In genomic region chr6:100453701-100454521, GRCh38 we compare ENCODE assay signal across 19 cellular contexts. TPM values are rescaled to one million over a fixed set of nuclear protein-coding genes. Genes with fewer than 3 reads are reported as not detected.
DNase-seq lines count a peak whose midpoint lies in the region; ATAC-seq and TF ChIP-seq lines count a peak whose summit lies in the region.
"Had no signal": no experiment of that assay in that cellular context is flagged by ENCODE, and none has a peak within 500 bp of the region (broad histone marks: within the 10 kb centered on the region; RNA-seq: fewer than 3 reads in every experiment).

No MANE protein-coding gene starts in this region.

- no peak overlapping the region for H3K9ac ChIP-seq in neural cell (ENCODE audit: low read length)
- H3K9ac ChIP-seq: parathyroid adenoma had no signal

- H2AFZ ChIP-seq in neural cell (ENCODE audit: low read depth, low read length): no peak overlapping the region
- H2AFZ ChIP-seq: parathyroid adenoma had no signal

- TF ChIP-seq CTCF in C4-2B (conservative IDR thresholded peaks at IDR 0.05) (no peak), neural cell (IDR thresholded peaks at IDR 0.05; ENCODE audit: poor library complexity, severe bottlenecking) (no peak), GM13977 (IDR thresholded peaks at IDR 0.05; ENCODE audit: extremely low read depth, insufficient read depth, missing control alignments) (no peak)

- H3K9me2 ChIP-seq in neural cell (ENCODE audit: insufficient read depth, low read length): no peaks in the 10 kb centered on the region

- H3K27me3 Mint-ChIP-seq in stimulated activated naive CD8-positive, alpha-beta T cell treated with anti-CD3 and anti-CD28 coated beads, Interleukin-15, amount 100 ng/mL, for 72 hours: no peaks in the 10 kb centered on the region
- H3K27me3 Mint-ChIP-seq in effector memory CD8-positive, alpha-beta T cell: peaks cover 0 to 29% of the 10 kb centered on the region in 2 donors
- H3K27me3 Mint-ChIP-seq: brain had no signal

- DNase-seq in MG63: peak; percentile 34
- DNase-seq in KG1 (lab: John Stamatoyannopoulos, UW): no peak
- DNase-seq in stimulated activated naive CD8-positive, alpha-beta T cell treated with anti-CD3 and anti-CD28 coated beads, Interleukin-15, amount 100 ng/mL, for 72 hours: no peak
- no peak for DNase-seq in GM13977 (ENCODE audit: low spot score)
- no peak for DNase-seq in effector memory CD8-positive, alpha-beta T cell
- DNase-seq: activated CD4-positive, alpha-beta memory T cell treated with anti-CD3 and anti-CD28 coated beads, Interleukin-2, amount 10 ng/mL, durations not matched to agents 7 days and 5 days; activated gamma-delta T cell treated with Interleukin-2 at 50 U/mL for 16 hours; HCEC 1CT; heart right ventricle; NCI-H1092 treated with DMSO at 0.1 percent for 48 hours; NCI-H446 treated with DMSO at 0.1 percent for 48 hours; stimulated activated CD8-positive, alpha-beta memory T cell treated with anti-CD3 and anti-CD28 coated beads, Interleukin-4, amount 100 ng/mL, for 48 hours; T-helper 9 cell; upper lobe of right lung had no signal

- no peak overlapping the region for H3K4me2 ChIP-seq in neural cell (ENCODE audit: low read length)

- H3F3A ChIP-seq in neural cell (ENCODE audit: insufficient read depth, low read length, poor library complexity, severe bottlenecking): no peaks in the 10 kb centered on the region

- H3K4me1 Mint-ChIP-seq in stimulated activated naive CD8-positive, alpha-beta T cell treated with anti-CD3 and anti-CD28 coated beads, Interleukin-15, amount 100 ng/mL, for 72 hours: peaks cover 20% of the 10 kb centered on the region
- H3K4me1 Mint-ChIP-seq in effector memory CD8-positive, alpha-beta T cell (ENCODE audit: low read depth in 2 of 2): peaks cover 0 to 10% of the 10 kb centered on the region in 2 donors

- H3K36me3 ChIP-seq in MG63: peaks cover 26% of the 10 kb centered on the region
- no peaks in the 10 kb centered on the region for H3K36me3 ChIP-seq in neural cell (ENCODE audit: insufficient read depth, low read length)
- H3K36me3 ChIP-seq: heart right ventricle, upper lobe of right lung had no signal

- H3K27me3 ChIP-seq in MG63: no peaks in the 10 kb centered on the region
- H3K27me3 ChIP-seq in neural cell (ENCODE audit: insufficient read depth, low read depth, low read length): peaks cover 100% of the 10 kb centered on the region

- no peaks in the 10 kb centered on the region for H3K79me2 ChIP-seq in neural cell (replicated peaks; ENCODE audit: insufficient read depth, low read length)
- H3K79me2 ChIP-seq: parathyroid adenoma had no signal

- H3K4me3 Mint-ChIP-seq in stimulated activated naive CD8-positive, alpha-beta T cell treated with anti-CD3 and anti-CD28 coated beads, Interleukin-15, amount 100 ng/mL, for 72 hours: no peak overlapping the region
- no peak overlapping the region for H3K4me3 Mint-ChIP-seq in effector memory CD8-positive, alpha-beta T cell
- H3K4me3 Mint-ChIP-seq: activated CD4-positive, alpha-beta memory T cell treated with anti-CD3 and anti-CD28 coated beads, Interleukin-2, amount 10 ng/mL, durations not matched to agents 7 days and 5 days had no signal

- no peaks in the 10 kb centered on the region for H4K20me1 ChIP-seq in neural cell (ENCODE audit: insufficient read depth)

- peak overlapping the region in 1 of 2 donors; percentile 65 for H3K27ac Mint-ChIP-seq in stimulated activated naive CD8-positive, alpha-beta T cell treated with anti-CD3 and anti-CD28 coated beads, Interleukin-15, amount 100 ng/mL, for 72 hours
- H3K27ac Mint-ChIP-seq in effector memory CD8-positive, alpha-beta T cell: no peak overlapping the region
- H3K27ac Mint-ChIP-seq: brain had no signal

- ATAC-seq in esophagus mucosa: peak; percentile 20
- no peak for ATAC-seq in stimulated activated naive CD8-positive, alpha-beta T cell treated with anti-CD3 and anti-CD28 coated beads, Interleukin-15, amount 100 ng/mL, for 72 hours
- no peak for ATAC-seq in effector memory CD8-positive, alpha-beta T cell (replicated peaks)
- ATAC-seq: heart right ventricle, upper lobe of right lung had no signal

- peaks cover 7% of the 10 kb centered on the region for H3K36me3 Mint-ChIP-seq in effector memory CD8-positive, alpha-beta T cell (ENCODE audit: insufficient read depth)

- H3K9me3 ChIP-seq in MG63: 0 out of 2 replicates have a peak, but pooled peaks cover 7% of the 10 kb centered on the region
- no peaks in the 10 kb centered on the region for H3K9me3 ChIP-seq in neural cell (ENCODE audit: low read length)
- H3K9me3 ChIP-seq: heart right ventricle, upper lobe of right lung had no signal

- TF ChIP-seq EP300 in neural cell (conservative IDR thresholded peaks at IDR 0.05; ENCODE audit: poor library complexity, severe bottlenecking): no peak

- H3K4me3 ChIP-seq in MG63 (peak overlapping the region; percentile 12; the same call in 1 of the 2 replicates), neural cell (ENCODE audit: low read length) (no peak overlapping the region)
- H3K4me3 ChIP-seq: heart right ventricle, upper lobe of right lung had no signal

- no peak for TF ChIP-seq RAD21 in neural cell (conservative IDR thresholded peaks at IDR 0.05)

- in situ Hi-C loops in GM13977 (cut with MboI; ENCODE audit: low pct_unique_long_range_greater_than_20kb, low sequenced_read_pairs, unreplicated experiment): loop anchor here (25.0 kb wide), 1 partner anchor 1617 kb away; the partner anchor contains the start of gene POU3F2

- peak overlapping the region; percentile 76 for H3K27ac ChIP-seq in C4-2B
- no peak overlapping the region for H3K27ac ChIP-seq in neural cell (ENCODE audit: low read length)
- H3K27ac ChIP-seq: heart right ventricle, parathyroid adenoma, upper lobe of right lung had no signal

- peaks cover 7 to 15% of the 10 kb centered on the region in 2 donors for H3K9me3 Mint-ChIP-seq in stimulated activated naive CD8-positive, alpha-beta T cell treated with anti-CD3 and anti-CD28 coated beads, Interleukin-15, amount 100 ng/mL, for 72 hours
- peaks cover 0 to 3% of the 10 kb centered on the region in 2 donors for H3K9me3 Mint-ChIP-seq in effector memory CD8-positive, alpha-beta T cell

TF ChIP-seq in neural cell, 6 proteins besides CTCF, POLR2A, EP300 and RAD21:
- TF ChIP-seq MXI1 (conservative IDR thresholded peaks at IDR 0.05; ENCODE audit: poor library complexity, severe bottlenecking): no peak
- no peak for TF ChIP-seq SMC3 (conservative IDR thresholded peaks at IDR 0.05; ENCODE audit: poor library complexity)
- no peak for TF ChIP-seq POLR2AphosphoS5 (IDR thresholded peaks at IDR 0.05)
- TF ChIP-seq, protein P1, sequence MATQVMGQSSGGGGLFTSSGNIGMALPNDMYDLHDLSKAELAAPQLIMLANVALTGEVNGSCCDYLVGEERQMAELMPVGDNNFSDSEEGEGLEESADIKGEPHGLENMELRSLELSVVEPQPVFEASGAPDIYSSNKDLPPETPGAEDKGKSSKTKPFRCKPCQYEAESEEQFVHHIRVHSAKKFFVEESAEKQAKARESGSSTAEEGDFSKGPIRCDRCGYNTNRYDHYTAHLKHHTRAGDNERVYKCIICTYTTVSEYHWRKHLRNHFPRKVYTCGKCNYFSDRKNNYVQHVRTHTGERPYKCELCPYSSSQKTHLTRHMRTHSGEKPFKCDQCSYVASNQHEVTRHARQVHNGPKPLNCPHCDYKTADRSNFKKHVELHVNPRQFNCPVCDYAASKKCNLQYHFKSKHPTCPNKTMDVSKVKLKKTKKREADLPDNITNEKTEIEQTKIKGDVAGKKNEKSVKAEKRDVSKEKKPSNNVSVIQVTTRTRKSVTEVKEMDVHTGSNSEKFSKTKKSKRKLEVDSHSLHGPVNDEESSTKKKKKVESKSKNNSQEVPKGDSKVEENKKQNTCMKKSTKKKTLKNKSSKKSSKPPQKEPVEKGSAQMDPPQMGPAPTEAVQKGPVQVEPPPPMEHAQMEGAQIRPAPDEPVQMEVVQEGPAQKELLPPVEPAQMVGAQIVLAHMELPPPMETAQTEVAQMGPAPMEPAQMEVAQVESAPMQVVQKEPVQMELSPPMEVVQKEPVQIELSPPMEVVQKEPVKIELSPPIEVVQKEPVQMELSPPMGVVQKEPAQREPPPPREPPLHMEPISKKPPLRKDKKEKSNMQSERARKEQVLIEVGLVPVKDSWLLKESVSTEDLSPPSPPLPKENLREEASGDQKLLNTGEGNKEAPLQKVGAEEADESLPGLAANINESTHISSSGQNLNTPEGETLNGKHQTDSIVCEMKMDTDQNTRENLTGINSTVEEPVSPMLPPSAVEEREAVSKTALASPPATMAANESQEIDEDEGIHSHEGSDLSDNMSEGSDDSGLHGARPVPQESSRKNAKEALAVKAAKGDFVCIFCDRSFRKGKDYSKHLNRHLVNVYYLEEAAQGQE (IDR thresholded peaks at IDR 0.05; ENCODE audit: borderline replicate concordance): no peak
- no peak for TF ChIP-seq TAF1 (IDR thresholded peaks at IDR 0.05; ENCODE audit: low read depth)
- peak; percentile 31 for TF ChIP-seq EZH2 (IDR thresholded peaks at IDR 0.05; ENCODE audit: borderline replicate concordance, insufficient read depth, low read length, poor library complexity, severe bottlenecking)

RNA-seq across cellular contexts. Expression of gene SIM1, which starts 10.8 kb away (rescaled TPM):
- total RNA-seq in MG63 (2014; rRNA removed; shearing (Covaris generic); ENCODE audit: low replicate concordance): 1.7 and 2.4 TPM in 2 replicates
- total RNA-seq in esophagus mucosa: not detected
- polyA plus RNA-seq in neural cell: not detected in 2 replicates
- not detected in 2 replicates for polyA minus RNA-seq in neural cell
- total RNA-seq: heart right ventricle, upper lobe of right lung had no signal
- polyA plus RNA-seq: heart right ventricle had no signal
